ENCODE assay signal across 10 cellular contexts in the genomic region with DNA sequence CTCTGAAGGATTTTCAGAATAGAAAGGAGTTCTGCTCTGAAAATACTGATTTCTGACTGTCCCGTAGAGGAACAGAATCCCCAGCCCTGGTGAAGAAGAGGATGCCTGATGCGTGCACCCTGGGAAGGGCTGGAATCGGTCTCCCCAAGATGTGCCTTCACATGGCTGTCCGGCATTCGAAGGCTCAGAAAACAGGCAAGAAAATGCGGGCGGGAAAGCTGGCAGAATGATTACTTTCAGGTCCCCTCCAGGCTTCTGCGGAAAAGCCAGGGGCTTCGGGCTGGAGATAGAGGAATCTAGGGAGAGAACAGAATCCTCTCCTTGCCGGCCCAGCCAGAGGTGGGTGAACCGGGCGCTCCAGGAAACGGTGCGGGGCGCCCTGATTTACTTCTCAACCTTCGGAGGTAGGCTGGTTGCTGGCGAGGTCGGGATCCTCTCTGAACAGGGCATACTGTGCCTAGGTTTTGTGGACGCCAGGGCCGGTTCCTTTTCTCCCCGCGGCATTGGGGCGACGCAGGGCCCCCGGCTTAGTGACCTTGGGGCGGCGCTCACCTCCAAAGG. TPM values are rescaled to one million over a fixed set of nuclear protein-coding genes. Genes with fewer than 3 reads are reported as not detected.
DNase-seq lines count a peak whose midpoint lies in the region; ATAC-seq, FAIRE-seq and TF ChIP-seq lines count a peak whose summit lies in the region.
"Had no signal": no experiment of that assay in that cellular context is flagged by ENCODE, and none has a peak within 500 bp of the region (broad histone marks: within the 10 kb centered on the region; RNA-seq: fewer than 3 reads in every experiment).

No MANE protein-coding gene starts in this region.

- no peaks in the 10 kb centered on the region for H4K20me1 ChIP-seq in HepG2 (ENCODE audit: insufficient read depth, low read length)

- H3K36me3 ChIP-seq in HepG2 (replicated peaks in 1 of 2; ENCODE audit: control insufficient read depth in 1 of 2, insufficient read depth in 2 of 2, low read length in 2 of 2) (no peaks in the 10 kb centered on the region), stomach (no peaks in the 10 kb centered on the region)

- peak overlapping the region; percentile 66 to 79 (median 72) for H3K4me3 Mint-ChIP-seq in brain

- peaks cover 32% of the 10 kb centered on the region for H3K4me1 Mint-ChIP-seq in brain

- no peak overlapping the region for H2AFZ ChIP-seq in HepG2 (ENCODE audit: low read length)

- H3K79me2 ChIP-seq in HepG2 (ENCODE audit: insufficient read depth, low read length), result no peaks in the 10 kb centered on the region

- H3K27me3 Mint-ChIP-seq in brain, result peaks cover 97% of the 10 kb centered on the region

- peak; percentile 9 to 11 for DNase-seq in activated CD4-positive, alpha-beta T cell treated with anti-CD3 and anti-CD28 coated beads, Interleukin-2, amount 50 U/mL, for 48 hours
- no peak for DNase-seq in activated CD4-positive, alpha-beta T cell treated with anti-CD3 and anti-CD28 coated beads, Interleukin-2, amount 50 U/mL, for 4 hours
- no peak for DNase-seq in HepG2 (ENCODE audit: low spot score)
- no peak for DNase-seq in stomach
- no peak for DNase-seq in cerebellar cortex (ENCODE audit: low spot score)
- DNase-seq in AML-193 (lab: John Stamatoyannopoulos, UW), result no peak

- ATAC-seq in HepG2 (peak; percentile 14), HG03378 (IDR thresholded peaks at IDR 0.05; ENCODE audit: unreplicated experiment) (no peak)

- in situ Hi-C loops in HepG2 (cut with HindIII; ENCODE audit: extremely low pct_ligation_motif_present, low pct_unique_long_range_greater_than_20kb), result no loop called here

- POLR2A ChIA-PET in HepG2 (lab: Yijun Ruan, JAX), result no interaction called here

- no peak for TF ChIP-seq EP300 in HepG2 (IDR thresholded peaks at IDR 0.05; ENCODE audit: low read depth in 2 of 2, low read length in 2 of 2)
- no peak for TF ChIP-seq EP300 in HepG2 (CRISPR knock-in tag; IDR thresholded peaks at IDR 0.05; ENCODE audit: borderline replicate concordance)
- no peak for TF ChIP-seq EP300 in stomach (IDR thresholded peaks at IDR 0.05)

- intact Hi-C loops in HepG2 (cut with micrococcal nuclease; ENCODE audit: unreplicated experiment) (no loop called here), stomach (cut with DNase I; ENCODE audit: low total_unique reads) (no loop called here)

- TF ChIP-seq RAD21 in HepG2 (CRISPR knock-in tag; IDR thresholded peaks at IDR 0.05), result no peak

- peaks cover 0 to 3% (median 0%) of the 10 kb centered on the region in 5 experiments for H3K9me3 Mint-ChIP-seq in brain

- H3K27ac ChIP-seq in HepG2 (ENCODE audit: extremely low read length, insufficient read depth, low read length) (no peak overlapping the region), stomach (no peak overlapping the region)

- H3K27me3 ChIP-seq in HepG2 (ENCODE audit: control insufficient read depth in 1 of 2, insufficient read depth in 2 of 2, low read length in 2 of 2) (peaks cover 33 to 76% of the 10 kb centered on the region in 2 experiments), stomach (peaks cover 50 to 99% (median 72%) of the 10 kb centered on the region in 3 donors)

- H3K27ac Mint-ChIP-seq in brain, result peak overlapping the region in 1 of 5 experiments; percentile 50

- TF ChIP-seq POLR2A in HepG2 (IDR thresholded peaks at IDR 0.05; ENCODE audit: insufficient read depth in 1 of 2, low read depth in 2 of 2, low read length in 2 of 2) (no peak), stomach (IDR thresholded peaks at IDR 0.05) (no peak)

- WGBS in HepG2 (ENCODE audit: low lambda C conversion rate), result 6% methylated on average over 9 of the region's 27 CpGs
- 5 to 13% (median 6%) methylated on average over 9 to 27 of the region's 27 CpGs for WGBS in stomach, 5 donors

- no peaks in the 10 kb centered on the region for H3K9me3 ChIP-seq in HepG2 (ENCODE audit: low read length)
- H3K9me3 ChIP-seq in stomach, result no peaks in the 10 kb centered on the region

- peaks cover 15% of the 10 kb centered on the region for H3K4me1 ChIP-seq in HepG2 (ENCODE audit: insufficient read depth, low read length)
- H3K4me1 ChIP-seq in stomach, result peaks cover 42 to 48% (median 45%) of the 10 kb centered on the region in 4 donors

- no peak for FAIRE-seq in HepG2 (lab: Jason Lieb, UNC)
- FAIRE-seq: GM12891 had no signal

- TF ChIP-seq CTCF in brain (conservative IDR thresholded peaks at IDR 0.05) (no peak), HepG2 (CRISPR knock-in tag; IDR thresholded peaks at IDR 0.05) (no peak), stomach (IDR thresholded peaks at IDR 0.05) (no peak)

- no peak overlapping the region for H3K9ac ChIP-seq in HepG2 (ENCODE audit: insufficient read depth, low read depth, low read length)

- peak overlapping the region; percentile 72 for H3K4me2 ChIP-seq in HepG2 (ENCODE audit: low read depth, low read length)

- H3K4me3 ChIP-seq in HepG2 (replicated peaks in 1 of 3; ENCODE audit: insufficient read depth in 1 of 3, low read depth in 2 of 3, low read length in 3 of 3) (peak overlapping the region in 2 of 3 experiments; percentile 41 to 65; a peak in 3 of 6 replicates), stomach (peak overlapping the region; percentile 29 to 49 (median 38))

- CTCF ChIA-PET in HepG2 (lab: Yijun Ruan, JAX; ENCODE audit: low intra/inter-chr PET ratio, low total read pairs), result no interaction called here

- no peaks in the 10 kb centered on the region for H3K36me3 Mint-ChIP-seq in brain

- BruUV-seq in HepG2 (replicated peaks; lab: Mats Ljungman, UMichigan), result no TSS peak

RNA-seq across cellular contexts. Expression of a gene that starts 2.5 kb away (rescaled TPM):
- polyA plus RNA-seq in brain (ENCODE audit: insufficient read depth, low read depth, low replicate concordance) (not detected), HepG2 (2011; rRNA removed) (0.03 TPM in 1 of 2 replicates, not detected in the other), stomach (under 1 TPM in 1 of 3 donors, not detected in 2; 0.03 TPM)
- total RNA-seq in HepG2 (2016; rRNA removed; fragmentation: Illumina TruSeq; extraction: Trizol) (not detected in 2 replicates), stomach (not detected)
- not detected in 2 replicates for total RNA-seq in HepG2 (2016; cell fraction: cytosol; rRNA removed; fragmentation: Illumina TruSeq; extraction: Trizol; ENCODE audit: low read depth)
- total RNA-seq in HepG2 (2016; cell fraction: insoluble cytoplasmic fraction; rRNA removed; fragmentation: Illumina TruSeq; extraction: Trizol), result not detected in 2 replicates
- not detected in 2 replicates for total RNA-seq in HepG2 (2016; cell fraction: membrane; rRNA removed; fragmentation: Illumina TruSeq; extraction: Trizol)
- not detected in 2 replicates for total RNA-seq in HepG2 (2016; cell fraction: nucleus; rRNA removed; fragmentation: Illumina TruSeq; extraction: Trizol)
- polyA plus RNA-seq in HepG2 (2011; cell fraction: cytosol; rRNA removed), result not detected in 2 replicates
- polyA plus RNA-seq in HepG2 (2011; cell fraction: nucleus; rRNA removed), result 0.03 and 0.10 TPM in 2 replicates
- polyA plus RNA-seq in HepG2 (2012), result not detected in 2 replicates
- not detected in 2 replicates for polyA plus RNA-seq in HepG2 (2016; cell fraction: cytosol; fragmentation: Illumina TruSeq; extraction: Trizol; ENCODE audit: low read depth)
- polyA plus RNA-seq in HepG2 (2016; cell fraction: insoluble cytoplasmic fraction; fragmentation: Illumina TruSeq; extraction: Trizol; ENCODE audit: low read depth), result not detected in 2 replicates
- polyA plus RNA-seq in HepG2 (2016; cell fraction: membrane; fragmentation: Illumina TruSeq; extraction: Trizol; ENCODE audit: low read depth), result not detected in 2 replicates
- not detected in 2 replicates for polyA plus RNA-seq in HepG2 (2016; cell fraction: nucleus; fragmentation: Illumina TruSeq; extraction: Trizol; ENCODE audit: insufficient read depth, low read depth)
- 9.2 TPM in 1 of 2 replicates, not detected in the other for polyA minus RNA-seq in HepG2 (2011; rRNA and poly(A)+ RNA removed; ENCODE audit: low replicate concordance)
- polyA minus RNA-seq in HepG2 (2011; cell fraction: cytosol; rRNA and poly(A)+ RNA removed), result not detected in 2 replicates
- not detected in 2 replicates for polyA minus RNA-seq in HepG2 (2011; cell fraction: nucleus; rRNA and poly(A)+ RNA removed)

RNA-seq across cellular contexts. Expression of a gene that starts 2.6 kb away (rescaled TPM):
- not detected for polyA plus RNA-seq in brain (ENCODE audit: insufficient read depth, low read depth, low replicate concordance)
- not detected in 2 replicates for total RNA-seq in HepG2 (2016; rRNA removed; fragmentation: Illumina TruSeq; extraction: Trizol)
- not detected in 2 replicates for total RNA-seq in HepG2 (2016; cell fraction: cytosol; rRNA removed; fragmentation: Illumina TruSeq; extraction: Trizol; ENCODE audit: low read depth)
- total RNA-seq in HepG2 (2016; cell fraction: insoluble cytoplasmic fraction; rRNA removed; fragmentation: Illumina TruSeq; extraction: Trizol), result not detected in 2 replicates
- total RNA-seq in HepG2 (2016; cell fraction: membrane; rRNA removed; fragmentation: Illumina TruSeq; extraction: Trizol), result not detected in 2 replicates
- total RNA-seq in HepG2 (2016; cell fraction: nucleus; rRNA removed; fragmentation: Illumina TruSeq; extraction: Trizol), result not detected in 2 replicates
- not detected in 2 replicates for polyA plus RNA-seq in HepG2 (2011; rRNA removed)
- polyA plus RNA-seq in HepG2 (2011; cell fraction: cytosol; rRNA removed), result not detected in 2 replicates
- polyA plus RNA-seq in HepG2 (2011; cell fraction: nucleus; rRNA removed), result not detected in 2 replicates
- not detected in 2 replicates for polyA plus RNA-seq in HepG2 (2012)
- not detected in 2 replicates for polyA plus RNA-seq in HepG2 (2016; cell fraction: cytosol; fragmentation: Illumina TruSeq; extraction: Trizol; ENCODE audit: low read depth)
- not detected in 2 replicates for polyA plus RNA-seq in HepG2 (2016; cell fraction: insoluble cytoplasmic fraction; fragmentation: Illumina TruSeq; extraction: Trizol; ENCODE audit: low read depth)
- not detected in 2 replicates for polyA plus RNA-seq in HepG2 (2016; cell fraction: membrane; fragmentation: Illumina TruSeq; extraction: Trizol; ENCODE audit: low read depth)
- not detected in 2 replicates for polyA plus RNA-seq in HepG2 (2016; cell fraction: nucleus; fragmentation: Illumina TruSeq; extraction: Trizol; ENCODE audit: insufficient read depth, low read depth)
- 0.04 and 3.0 TPM in 2 replicates for polyA minus RNA-seq in HepG2 (2011; rRNA and poly(A)+ RNA removed; ENCODE audit: low replicate concordance)
- 0.18 TPM in 1 of 2 replicates, not detected in the other for polyA minus RNA-seq in HepG2 (2011; cell fraction: cytosol; rRNA and poly(A)+ RNA removed)
- not detected in 2 replicates for polyA minus RNA-seq in HepG2 (2011; cell fraction: nucleus; rRNA and poly(A)+ RNA removed)
- total RNA-seq in stomach, result not detected
- polyA plus RNA-seq in stomach, result not detected

RNA-seq across cellular contexts. Expression of a gene that starts 56.5 kb away (rescaled TPM):
- polyA plus RNA-seq in brain (ENCODE audit: insufficient read depth, low read depth, low replicate concordance), result not detected
- not detected in 2 replicates for total RNA-seq in HepG2 (2016; rRNA removed; fragmentation: Illumina TruSeq; extraction: Trizol)
- not detected in 2 replicates for total RNA-seq in HepG2 (2016; cell fraction: cytosol; rRNA removed; fragmentation: Illumina TruSeq; extraction: Trizol; ENCODE audit: low read depth)
- total RNA-seq in HepG2 (2016; cell fraction: insoluble cytoplasmic fraction; rRNA removed; fragmentation: Illumina TruSeq; extraction: Trizol), result not detected in 2 replicates
- not detected in 2 replicates for total RNA-seq in HepG2 (2016; cell fraction: membrane; rRNA removed; fragmentation: Illumina TruSeq; extraction: Trizol)
- not detected in 2 replicates for total RNA-seq in HepG2 (2016; cell fraction: nucleus; rRNA removed; fragmentation: Illumina TruSeq; extraction: Trizol)
- polyA plus RNA-seq in HepG2 (2011; rRNA removed), result not detected in 2 replicates
- not detected in 2 replicates for polyA plus RNA-seq in HepG2 (2011; cell fraction: cytosol; rRNA removed)
- polyA plus RNA-seq in HepG2 (2011; cell fraction: nucleus; rRNA removed), result not detected in 2 replicates
- not detected in 2 replicates for polyA plus RNA-seq in HepG2 (2012)
- not detected in 2 replicates for polyA plus RNA-seq in HepG2 (2016; cell fraction: cytosol; fragmentation: Illumina TruSeq; extraction: Trizol; ENCODE audit: low read depth)
- polyA plus RNA-seq in HepG2 (2016; cell fraction: insoluble cytoplasmic fraction; fragmentation: Illumina TruSeq; extraction: Trizol; ENCODE audit: low read depth), result not detected in 2 replicates
- not detected in 2 replicates for polyA plus RNA-seq in HepG2 (2016; cell fraction: membrane; fragmentation: Illumina TruSeq; extraction: Trizol; ENCODE audit: low read depth)
- polyA plus RNA-seq in HepG2 (2016; cell fraction: nucleus; fragmentation: Illumina TruSeq; extraction: Trizol; ENCODE audit: insufficient read depth, low read depth), result not detected in 2 replicates
- not detected in 2 replicates for polyA minus RNA-seq in HepG2 (2011; rRNA and poly(A)+ RNA removed; ENCODE audit: low replicate concordance)
- polyA minus RNA-seq in HepG2 (2011; cell fraction: cytosol; rRNA and poly(A)+ RNA removed), result not detected in 2 replicates
- not detected in 2 replicates for polyA minus RNA-seq in HepG2 (2011; cell fraction: nucleus; rRNA and poly(A)+ RNA removed)
- not detected for total RNA-seq in stomach
- not detected for polyA plus RNA-seq in stomach
- total RNA-seq: LHCN-M2 had no signal

Comparison
In these comparisons a context has a peak if more than half of its experiments do, and no peak if none do; other contexts are left out.
1. DNase-seq: peak in activated CD4-positive, alpha-beta T cell treated with anti-CD3 and anti-CD28 coated beads, Interleukin-2, amount 50 U/mL, for 48 hours (2 of 2); none in activated CD4-positive, alpha-beta T cell treated with anti-CD3 and anti-CD28 coated beads, Interleukin-2, amount 50 U/mL, for 4 hours (0 of 2), HepG2 (single experiment), stomach (single experiment), cerebellar cortex (single experiment) and AML-193 (0 of 2).